In genomic region chr19:18112989-18113478, GRCh38 we compare ENCODE assay signal across 8 cellular contexts. TPM values are rescaled to one million over a fixed set of nuclear protein-coding genes. Genes with fewer than 3 reads are reported as not detected.
DNase-seq lines count a peak whose midpoint lies in the region; ATAC-seq and TF ChIP-seq lines count a peak whose summit lies in the region.

No MANE protein-coding gene starts in this region.

- intact Hi-C loops in left colon (cut with DNase I, micrococcal nuclease): loop anchor here (5.0 to 10.0 kb wide), 2 partner anchors 52 to 54 kb away; no protein-coding TSS in a partner anchor

- H3K4me1 ChIP-seq in GM23338 (ENCODE audit: insufficient read depth): peaks cover 11% of the 10 kb centered on the region; the same call in 1 of the 2 replicates

- H3K4me3 ChIP-seq in GM23338: no peak overlapping the region

- peaks cover 13% of the 10 kb centered on the region for H3K4me1 Mint-ChIP-seq in GM23338
- peaks cover 19% of the 10 kb centered on the region for H3K4me1 Mint-ChIP-seq in central memory CD8-positive, alpha-beta T cell

- H3K9me2 ChIP-seq in GM23338 (ENCODE audit: insufficient read depth): no peaks in the 10 kb centered on the region

- peaks cover 25% of the 10 kb centered on the region for H3K27me3 Mint-ChIP-seq in GM23338 (ENCODE audit: insufficient read depth, low read depth, poor library complexity)
- no peaks in the 10 kb centered on the region for H3K27me3 Mint-ChIP-seq in central memory CD8-positive, alpha-beta T cell

- no peak overlapping the region for H3K4me2 ChIP-seq in GM23338

- H2AFZ ChIP-seq in GM23338: no peak overlapping the region

- DNase-seq in AG08396 (ENCODE audit: low spot score): peak; percentile 88
- peak; percentile 94 for DNase-seq in GM23338 (ENCODE audit: low spot score)
- DNase-seq in NCI-H446 treated with DMSO at 0.1 percent for 48 hours (lab: John Stamatoyannopoulos, UW): peak; percentile 51
- DNase-seq in activated CD4-positive, alpha-beta T cell treated with anti-CD3 and anti-CD28 coated beads for 24 hours (ENCODE audit: low read depth in 2 of 2): peak; percentile 65 to 80
- peak; percentile 53 to 62 for DNase-seq in central memory CD8-positive, alpha-beta T cell (ENCODE audit: low spot score in 2 of 2)
- DNase-seq in left colon: peak; percentile 82 to 93
- peak; percentile 83 for DNase-seq in stimulated activated CD4-positive, alpha-beta T cell treated with anti-CD3 and anti-CD28 coated beads, Interleukin-4, amount 100 ng/mL, for 24 hours

- H4K20me1 ChIP-seq in GM23338 (replicated peaks; ENCODE audit: insufficient read depth): no peaks in the 10 kb centered on the region

- H3F3A ChIP-seq in GM23338 (replicated peaks; ENCODE audit: low read depth): peaks cover 11% of the 10 kb centered on the region; the same call in 1 of the 2 replicates

- H3K36me3 ChIP-seq in GM23338 (ENCODE audit: insufficient read depth): no peaks in the 10 kb centered on the region

- H3K36me3 Mint-ChIP-seq in GM23338 (ENCODE audit: low read depth): no peaks in the 10 kb centered on the region; the same call in 2 of the 3 replicates
- peaks cover 3% of the 10 kb centered on the region for H3K36me3 Mint-ChIP-seq in central memory CD8-positive, alpha-beta T cell (ENCODE audit: insufficient read depth)

- peak; percentile 75 to 97 for TF ChIP-seq CTCF in GM23338 (conservative IDR thresholded peaks at IDR 0.05; ENCODE audit: low read depth in 2 of 2)

- ATAC-seq in GM23338 (peak; percentile 55), left colon (peak; percentile 35), GM21619 (IDR thresholded peaks at IDR 0.05; ENCODE audit: unreplicated experiment) (no peak)
- no peak for ATAC-seq in central memory CD8-positive, alpha-beta T cell (replicated peaks; ENCODE audit: extremely low read depth, poor library complexity, severe bottlenecking)

- no peak overlapping the region for H3K27ac ChIP-seq in GM23338 (ENCODE audit: low read depth)

- H3K79me2 ChIP-seq in GM23338 (replicated peaks; ENCODE audit: insufficient read depth): no peaks in the 10 kb centered on the region

- H3K9me3 Mint-ChIP-seq in GM23338: no peaks in the 10 kb centered on the region
- H3K9me3 Mint-ChIP-seq in central memory CD8-positive, alpha-beta T cell: no peaks in the 10 kb centered on the region

- peaks cover 21% of the 10 kb centered on the region for H3K27me3 ChIP-seq in GM23338 (ENCODE audit: insufficient read depth)

- H3K27ac Mint-ChIP-seq in GM23338: no peak overlapping the region
- H3K27ac Mint-ChIP-seq in central memory CD8-positive, alpha-beta T cell (ENCODE audit: low read depth): no peak overlapping the region

- no peak overlapping the region; the same call in 2 of the 3 replicates for H3K4me3 Mint-ChIP-seq in GM23338
- H3K4me3 Mint-ChIP-seq in central memory CD8-positive, alpha-beta T cell: no peak overlapping the region

TF ChIP-seq in GM23338, 12 proteins besides CTCF, POLR2A, EP300 and RAD21 (continues in another document):
- TF ChIP-seq EZH2phosphoT487 (IDR thresholded peaks at IDR 0.05; ENCODE audit: unreplicated experiment) (no peak), EZH2 (IDR thresholded peaks at IDR 0.05; ENCODE audit: low read depth, unreplicated experiment) (no peak), POLR2AphosphoS5 (IDR thresholded peaks at IDR 0.05; ENCODE audit: low read depth) (no peak), JUNB (IDR thresholded peaks at IDR 0.05; ENCODE audit: unreplicated experiment) (no peak), ZNF462 (CRISPR knock-in tag; IDR thresholded peaks at IDR 0.05) (no peak), NANOG (IDR thresholded peaks at IDR 0.05; ENCODE audit: borderline replicate concordance) (no peak)
- TF ChIP-seq, protein P1, sequence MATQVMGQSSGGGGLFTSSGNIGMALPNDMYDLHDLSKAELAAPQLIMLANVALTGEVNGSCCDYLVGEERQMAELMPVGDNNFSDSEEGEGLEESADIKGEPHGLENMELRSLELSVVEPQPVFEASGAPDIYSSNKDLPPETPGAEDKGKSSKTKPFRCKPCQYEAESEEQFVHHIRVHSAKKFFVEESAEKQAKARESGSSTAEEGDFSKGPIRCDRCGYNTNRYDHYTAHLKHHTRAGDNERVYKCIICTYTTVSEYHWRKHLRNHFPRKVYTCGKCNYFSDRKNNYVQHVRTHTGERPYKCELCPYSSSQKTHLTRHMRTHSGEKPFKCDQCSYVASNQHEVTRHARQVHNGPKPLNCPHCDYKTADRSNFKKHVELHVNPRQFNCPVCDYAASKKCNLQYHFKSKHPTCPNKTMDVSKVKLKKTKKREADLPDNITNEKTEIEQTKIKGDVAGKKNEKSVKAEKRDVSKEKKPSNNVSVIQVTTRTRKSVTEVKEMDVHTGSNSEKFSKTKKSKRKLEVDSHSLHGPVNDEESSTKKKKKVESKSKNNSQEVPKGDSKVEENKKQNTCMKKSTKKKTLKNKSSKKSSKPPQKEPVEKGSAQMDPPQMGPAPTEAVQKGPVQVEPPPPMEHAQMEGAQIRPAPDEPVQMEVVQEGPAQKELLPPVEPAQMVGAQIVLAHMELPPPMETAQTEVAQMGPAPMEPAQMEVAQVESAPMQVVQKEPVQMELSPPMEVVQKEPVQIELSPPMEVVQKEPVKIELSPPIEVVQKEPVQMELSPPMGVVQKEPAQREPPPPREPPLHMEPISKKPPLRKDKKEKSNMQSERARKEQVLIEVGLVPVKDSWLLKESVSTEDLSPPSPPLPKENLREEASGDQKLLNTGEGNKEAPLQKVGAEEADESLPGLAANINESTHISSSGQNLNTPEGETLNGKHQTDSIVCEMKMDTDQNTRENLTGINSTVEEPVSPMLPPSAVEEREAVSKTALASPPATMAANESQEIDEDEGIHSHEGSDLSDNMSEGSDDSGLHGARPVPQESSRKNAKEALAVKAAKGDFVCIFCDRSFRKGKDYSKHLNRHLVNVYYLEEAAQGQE (IDR thresholded peaks at IDR 0.05; ENCODE audit: unreplicated experiment): no peak

RNA-seq across cellular contexts. Expression of gene MAST3, which starts 15.5 kb away (rescaled TPM):
- 8.8 and 9.9 TPM in 2 replicates for total RNA-seq in GM23338 (2014; rRNA removed; shearing (Covaris generic))
- polyA plus RNA-seq in GM23338 (2016; fragmentation: Nextera tagmentation; extraction: Ambion mirVana): 5.6 and 6.3 TPM in 2 replicates
- 10 to 100 TPM; 33.6 to 38.6 TPM for total RNA-seq in left colon

RNA-seq across cellular contexts. Expression of gene IL12RB1, which starts 26.3 kb away (rescaled TPM):
- total RNA-seq in GM23338 (2014; rRNA removed; shearing (Covaris generic)): not detected in 2 replicates
- polyA plus RNA-seq in GM23338 (2016; fragmentation: Nextera tagmentation; extraction: Ambion mirVana): not detected in 2 replicates
- total RNA-seq in left colon: 1 to 10 TPM in 1 of 2 donors, under 1 TPM in 1; 0.98 to 3.9 TPM

RNA-seq across cellular contexts. Expression of gene PIK3R2, which starts 39.9 kb away (rescaled TPM):
- total RNA-seq in GM23338 (2014; rRNA removed; shearing (Covaris generic)): 37.1 and 66.6 TPM in 2 replicates
- polyA plus RNA-seq in GM23338 (2016; fragmentation: Nextera tagmentation; extraction: Ambion mirVana): 8.5 and 9.8 TPM in 2 replicates
- 10 to 100 TPM; 37.4 to 41.1 TPM for total RNA-seq in left colon

Comparison
In these comparisons a context has a peak if more than half of its experiments do, and no peak if none do; other contexts are left out.
1. ATAC-seq: peak in GM23338 (single experiment) and left colon (single experiment); none in central memory CD8-positive, alpha-beta T cell (single experiment) and GM21619 (single experiment).
2. Peak in every context shown above with its lines, with median percentiles within 50 percentile points of each other: DNase-seq.